Comparison of ENCODE assay signal across 7 cellular contexts in the genomic region with DNA sequence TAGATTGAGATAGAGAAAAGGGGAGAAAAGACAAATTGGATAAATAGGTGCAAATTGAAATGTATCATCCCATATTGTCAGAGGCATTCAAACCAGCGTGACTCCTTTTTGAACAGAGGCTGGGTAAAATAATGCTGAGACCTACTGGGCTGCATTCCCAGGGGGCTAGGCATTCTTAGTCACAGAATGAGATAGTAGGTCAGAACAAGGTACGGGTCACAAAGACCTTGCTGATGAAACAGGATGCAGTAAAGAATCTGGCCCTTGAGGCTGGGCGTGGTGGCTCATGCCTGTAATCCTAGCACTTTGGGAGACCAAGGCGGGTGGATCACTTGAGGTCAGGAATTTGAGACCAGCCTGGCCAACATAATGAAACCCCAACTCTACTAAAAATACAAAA. TPM values are rescaled to one million over a fixed set of nuclear protein-coding genes. Genes with fewer than 3 reads are reported as not detected.
"Had no signal": no experiment of that assay in that cellular context is flagged by ENCODE, and none has a peak within 500 bp of the region (broad histone marks: within the 10 kb centered on the region; RNA-seq: fewer than 3 reads in every experiment).

No MANE protein-coding gene starts in this region.

RNA-seq across cellular contexts. Expression of a gene that starts 6.7 kb away (rescaled TPM):
- total RNA-seq: M059J, NCI-H460, T-cell had no signal
- polyA plus RNA-seq: IgD-negative memory B cell had no signal

RNA-seq across cellular contexts. Expression of a gene that starts 22.8 kb away (rescaled TPM):
- total RNA-seq: K562, NCI-H460, SK-MEL-5, T-cell had no signal
- polyA plus RNA-seq: IgD-negative memory B cell, K562, SK-N-SH had no signal

RNA-seq across cellular contexts. Expression of a gene that starts 54.6 kb away (rescaled TPM):
- polyA plus RNA-seq: IgD-negative memory B cell had no signal

RNA-seq across cellular contexts. Expression of a gene that starts 56.9 kb away (rescaled TPM):
- total RNA-seq: K562 had no signal
- polyA plus RNA-seq: IgD-negative memory B cell had no signal
